15 cellular contexts compared by ENCODE assay signal in the genomic region with DNA sequence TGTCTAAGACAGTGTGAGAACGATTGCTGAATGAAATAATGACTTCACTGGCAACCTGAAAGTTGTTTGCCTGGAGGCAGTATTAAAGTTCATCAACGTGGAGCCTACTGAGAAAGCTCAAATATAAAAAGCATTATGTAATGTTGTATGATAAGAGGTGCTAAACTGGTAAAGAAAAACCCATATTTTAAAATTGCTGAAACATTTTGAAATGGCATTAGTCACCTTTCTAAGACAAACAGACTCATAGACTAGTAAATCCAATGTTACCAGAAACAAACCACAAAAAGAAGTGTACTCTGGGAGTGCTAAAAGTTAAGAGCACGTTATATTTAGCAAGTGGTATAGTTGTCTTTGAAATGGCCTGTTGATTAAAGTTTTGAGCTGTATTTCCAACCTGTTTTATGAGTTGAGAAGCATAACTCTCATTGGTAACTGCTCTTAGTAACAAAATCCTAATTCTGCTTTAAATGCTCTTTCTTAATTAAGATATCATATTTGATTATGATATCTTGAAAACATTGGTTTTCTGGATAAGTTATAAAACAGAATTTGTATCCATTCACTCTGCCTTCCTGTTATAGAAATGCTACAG.
DNase-seq lines count a peak whose midpoint lies in the region; ATAC-seq, FAIRE-seq and TF ChIP-seq lines count a peak whose summit lies in the region.
"Had no signal": no experiment of that assay in that cellular context is flagged by ENCODE, and none has a peak within 500 bp of the region (broad histone marks: within the 10 kb centered on the region; RNA-seq: fewer than 3 reads in every experiment).

No MANE protein-coding gene starts in this region.

- no peaks in the 10 kb centered on the region for H3K9me3 Mint-ChIP-seq in T-cell
- H3K9me3 Mint-ChIP-seq: CD4-positive, CD25-positive, alpha-beta regulatory T cell; T-helper 1 cell treated with Interleukin-12 subunit alpha and Interleukin-12 subunit beta and Interleukin-4 antibody, amounts not matched to agents 30 μg/mL and 1 μg/mL, for 36 hours had no signal

- H3K36me3 Mint-ChIP-seq in T-cell, result peaks cover 37% of the 10 kb centered on the region

- peak; percentile 82 for FAIRE-seq in RCC 7860 (lab: Jason Lieb, UNC)

- no peak overlapping the region for H3K27ac Mint-ChIP-seq in T-cell
- H3K27ac Mint-ChIP-seq: activated CD4-positive, alpha-beta T cell treated with anti-CD3 and anti-CD28 coated beads for 36 hours; CD4-positive, CD25-positive, alpha-beta regulatory T cell; T-helper 1 cell treated with Interleukin-12 subunit alpha and Interleukin-12 subunit beta and Interleukin-4 antibody, amounts not matched to agents 30 μg/mL and 1 μg/mL, for 36 hours had no signal

- H3F3A ChIP-seq in GM23248 (ENCODE audit: insufficient read depth), result peaks cover 24% of the 10 kb centered on the region

- in situ Hi-C loops in GM23248 (cut with MboI), result no loop called here

- ATAC-seq in T-cell (replicated peaks in 1 of 4), result no peak
- ATAC-seq in lower lobe of right lung, result no peak
- no peak for ATAC-seq in HG03095 (IDR thresholded peaks at IDR 0.05; ENCODE audit: unreplicated experiment)
- ATAC-seq: activated CD4-positive, alpha-beta T cell treated with anti-CD3 and anti-CD28 coated beads for 36 hours had no signal

- intact Hi-C loops in lower lobe of right lung (cut with DNase I) (no loop called here), vagina (cut with DNase I) (no loop called here)

- H4K20me1 ChIP-seq in GM23248 (ENCODE audit: insufficient read depth), result no peaks in the 10 kb centered on the region
- H4K20me1 ChIP-seq in fibroblast of lung (ENCODE audit: control insufficient read depth, extremely low read depth, insufficient read depth, low read length), result no peaks in the 10 kb centered on the region

- no peaks in the 10 kb centered on the region for H3K27me3 ChIP-seq in GM23248 (replicated peaks; ENCODE audit: insufficient read depth)
- no peaks in the 10 kb centered on the region for H3K27me3 ChIP-seq in fibroblast of lung (ENCODE audit: control insufficient read depth, insufficient read depth, low read length)
- H3K27me3 ChIP-seq in skeletal muscle satellite cell (ENCODE audit: control insufficient read depth, insufficient read depth, low read length), result peaks cover 16% of the 10 kb centered on the region
- H3K27me3 ChIP-seq in lower lobe of right lung (ENCODE audit: low read depth), result no peaks in the 10 kb centered on the region
- no peaks in the 10 kb centered on the region for H3K27me3 ChIP-seq in vagina

- H3K79me2 ChIP-seq in GM23248 (ENCODE audit: insufficient read depth) (no peaks in the 10 kb centered on the region), fibroblast of lung (ENCODE audit: control insufficient read depth, insufficient read depth, low read length) (no peaks in the 10 kb centered on the region)

- TF ChIP-seq CTCF in fibroblast of lung (conservative IDR thresholded peaks at IDR 0.05 in 1 of 2, IDR thresholded peaks at IDR 0.05 in 1 of 2; ENCODE audit: low read depth in 1 of 2, low read length in 2 of 2) (no peak), lower lobe of right lung (IDR thresholded peaks at IDR 0.05) (no peak), vagina (IDR thresholded peaks at IDR 0.05) (no peak)

- WGBS in GM23248 (ENCODE audit: low coverage in 1 of 2, low lambda C conversion rate in 2 of 2, missing lambda C conversion rate in 2 of 2), 2 experiments, result 27 to 36% methylated on average over 3 of the region's 3 CpGs

- H3K4me2 ChIP-seq in GM23248 (ENCODE audit: unreplicated experiment) (peak overlapping the region; percentile 2), fibroblast of lung (ENCODE audit: extremely low read depth, insufficient read depth, low read length) (no peak overlapping the region), skeletal muscle satellite cell (ENCODE audit: low read length) (peak overlapping the region; percentile 17)

- POLR2A ChIA-PET in T-cell (lab: Charles Lee), result no interaction called here

- CTCF ChIA-PET in T-cell (lab: Charles Lee), result no interaction called here

- no peaks in the 10 kb centered on the region for H3K9me2 ChIP-seq in GM23248 (ENCODE audit: insufficient read depth)

- H3K9ac ChIP-seq in GM23248 (0 out of 2 replicates have a peak overlapping the region, but pooled peaks have one; percentile 7), fibroblast of lung (ENCODE audit: insufficient read depth, low read length) (no peak overlapping the region), skeletal muscle satellite cell (ENCODE audit: low read depth, low read length) (no peak overlapping the region)

- no peak overlapping the region for H2AFZ ChIP-seq in GM23248
- no peak overlapping the region for H2AFZ ChIP-seq in fibroblast of lung (ENCODE audit: low read length)

- no peak for TF ChIP-seq POLR2A in vagina (IDR thresholded peaks at IDR 0.05)

- H3K4me1 ChIP-seq in GM23248 (ENCODE audit: insufficient read depth) (peaks cover 30% of the 10 kb centered on the region), fibroblast of lung (ENCODE audit: control insufficient read depth, extremely low read depth, insufficient read depth, low read length) (no peaks in the 10 kb centered on the region), skeletal muscle satellite cell (ENCODE audit: control insufficient read depth, insufficient read depth, low read length) (peaks cover 33% of the 10 kb centered on the region), lower lobe of right lung (no peaks in the 10 kb centered on the region), vagina (peaks cover 5% of the 10 kb centered on the region)
- H3K4me1 ChIP-seq: left ventricle myocardium inferior had no signal

- H3K9me3 ChIP-seq in GM23248 (ENCODE audit: low read depth) (no peaks in the 10 kb centered on the region), fibroblast of lung (ENCODE audit: control insufficient read depth, insufficient read depth, low read depth, low read length) (no peaks in the 10 kb centered on the region), skeletal muscle satellite cell (replicated peaks; ENCODE audit: low read length) (no peaks in the 10 kb centered on the region), lower lobe of right lung (no peaks in the 10 kb centered on the region), vagina (no peaks in the 10 kb centered on the region)
- H3K9me3 ChIP-seq: left ventricle myocardium inferior had no signal

- no peak overlapping the region for H3K4me3 Mint-ChIP-seq in T-cell
- H3K4me3 Mint-ChIP-seq: activated CD4-positive, alpha-beta T cell treated with anti-CD3 and anti-CD28 coated beads for 36 hours; CD4-positive, CD25-positive, alpha-beta regulatory T cell; T-helper 1 cell treated with Interleukin-12 subunit alpha and Interleukin-12 subunit beta and Interleukin-4 antibody, amounts not matched to agents 30 μg/mL and 1 μg/mL, for 36 hours had no signal

- no peaks in the 10 kb centered on the region for H3K36me3 ChIP-seq in GM23248 (ENCODE audit: low read depth)
- no peaks in the 10 kb centered on the region for H3K36me3 ChIP-seq in fibroblast of lung (ENCODE audit: control insufficient read depth, insufficient read depth, low read length)
- H3K36me3 ChIP-seq in skeletal muscle satellite cell (ENCODE audit: insufficient read depth, low read length), result no peaks in the 10 kb centered on the region
- peaks cover 14% of the 10 kb centered on the region for H3K36me3 ChIP-seq in lower lobe of right lung
- H3K36me3 ChIP-seq in vagina, result no peaks in the 10 kb centered on the region

- no peaks in the 10 kb centered on the region for H3K4me1 Mint-ChIP-seq in T-cell
- H3K4me1 Mint-ChIP-seq: activated CD4-positive, alpha-beta T cell treated with anti-CD3 and anti-CD28 coated beads for 36 hours; CD4-positive, CD25-positive, alpha-beta regulatory T cell had no signal

- peak; percentile 70 for DNase-seq in GM23248
- peak; percentile 54 for DNase-seq in RCC 7860 (ENCODE audit: low spot score)
- DNase-seq in fibroblast of lung (ENCODE audit: low read depth in 2 of 2), result peak; percentile 34 to 73
- no peak for DNase-seq in T-cell
- DNase-seq in lower lobe of right lung, result no peak
- DNase-seq in vagina (ENCODE audit: extremely low spot score in 2 of 2), result no peak
- DNase-seq: activated CD4-positive, alpha-beta T cell treated with anti-CD3 and anti-CD28 coated beads for 36 hours; activated naive CD4-positive, alpha-beta T cell treated with anti-CD3 and anti-CD28 coated beads, Interleukin-2, amount 50 U/mL, for 16 hours; CD4-positive, CD25-positive, alpha-beta regulatory T cell; central memory CD4-positive, alpha-beta T cell; hippocampal formation; left ventricle myocardium inferior had no signal

- H3K27me3 Mint-ChIP-seq in T-cell, result no peaks in the 10 kb centered on the region
- H3K27me3 Mint-ChIP-seq: activated CD4-positive, alpha-beta T cell treated with anti-CD3 and anti-CD28 coated beads for 36 hours; CD4-positive, CD25-positive, alpha-beta regulatory T cell had no signal

- H3K4me3 ChIP-seq in GM23248 (no peak overlapping the region), fibroblast of lung (replicated peaks in 1 of 4; ENCODE audit: control extremely low read depth in 1 of 4, insufficient read depth in 1 of 4, low read depth in 3 of 4, low read length in 4 of 4) (no peak overlapping the region), skeletal muscle satellite cell (ENCODE audit: low read length) (no peak overlapping the region), lower lobe of right lung (no peak overlapping the region), vagina (no peak overlapping the region)
- H3K4me3 ChIP-seq: left ventricle myocardium inferior had no signal

- H3K27ac ChIP-seq in GM23248 (0 out of 2 replicates have a peak overlapping the region, but pooled peaks have one; percentile 6), fibroblast of lung (ENCODE audit: insufficient read depth, low read length) (no peak overlapping the region), lower lobe of right lung (no peak overlapping the region), vagina (no peak overlapping the region)
- H3K27ac ChIP-seq: left ventricle myocardium inferior had no signal

Comparison
In these comparisons a context has a peak if more than half of its experiments do, and no peak if none do; other contexts are left out.
1. DNase-seq: peak in GM23248 (single experiment), RCC 7860 (single experiment) and fibroblast of lung (2 of 2); none in T-cell (0 of 34), lower lobe of right lung (single experiment) and vagina (0 of 2).